10 cellular contexts compared by ENCODE assay signal in genomic region chr16:84594725-84595038, GRCh38. TPM values are rescaled to one million over a fixed set of nuclear protein-coding genes. Genes with fewer than 3 reads are reported as not detected.
DNase-seq lines count a peak whose midpoint lies in the region; ATAC-seq and TF ChIP-seq lines count a peak whose summit lies in the region.
"Had no signal": no experiment of that assay in that cellular context is flagged by ENCODE, and none has a peak within 500 bp of the region (broad histone marks: within the 10 kb centered on the region; RNA-seq: fewer than 3 reads in every experiment).

No MANE protein-coding gene starts in this region.

- H3K9me3 Mint-ChIP-seq in activated CD4-positive, alpha-beta T cell treated with anti-CD3 and anti-CD28 coated beads for 36 hours (ENCODE audit: low read depth): no peaks in the 10 kb centered on the region
- H3K9me3 Mint-ChIP-seq in T-cell (no peaks in the 10 kb centered on the region), chondrocyte (ENCODE audit: low read depth) (no peaks in the 10 kb centered on the region), mesothelial cell of epicardium (no peaks in the 10 kb centered on the region)
- no peaks in the 10 kb centered on the region for H3K9me3 Mint-ChIP-seq in stimulated activated naive CD8-positive, alpha-beta T cell treated with anti-CD3 and anti-CD28 coated beads, Interleukin-15, amount 100 ng/mL, for 72 hours

- peaks cover 71% of the 10 kb centered on the region for H3K4me1 Mint-ChIP-seq in activated CD4-positive, alpha-beta T cell treated with anti-CD3 and anti-CD28 coated beads for 36 hours
- peaks cover 65 to 74% (median 74%) of the 10 kb centered on the region in 3 donors for H3K4me1 Mint-ChIP-seq in T-cell
- H3K4me1 Mint-ChIP-seq in stimulated activated naive CD8-positive, alpha-beta T cell treated with anti-CD3 and anti-CD28 coated beads, Interleukin-15, amount 100 ng/mL, for 72 hours: peaks cover 74% of the 10 kb centered on the region
- peaks cover 19% of the 10 kb centered on the region for H3K4me1 Mint-ChIP-seq in chondrocyte (ENCODE audit: low read depth)
- peaks cover 21% of the 10 kb centered on the region for H3K4me1 Mint-ChIP-seq in mesothelial cell of epicardium

- POLR2A ChIA-PET in activated CD4-positive, alpha-beta T cell treated with anti-CD3 and anti-CD28 coated beads for 36 hours (lab: Charles Lee): no interaction called here
- POLR2A ChIA-PET in T-cell (lab: Charles Lee): interaction anchor here in 1 of 2 donors (0.6 kb wide), 1 partner anchor 22 kb away, joined by 3 read pairs; no protein-coding TSS in a partner anchor

- peak; percentile 0 for ATAC-seq in activated CD4-positive, alpha-beta T cell treated with anti-CD3 and anti-CD28 coated beads for 36 hours
- ATAC-seq in T-cell (replicated peaks in 1 of 4): peak in 3 of 4 experiments; percentile 3 to 33 (median 4)
- ATAC-seq in stimulated activated naive CD8-positive, alpha-beta T cell treated with anti-CD3 and anti-CD28 coated beads, Interleukin-15, amount 100 ng/mL, for 72 hours: no peak

- peak overlapping the region; percentile 67 for H3K4me3 Mint-ChIP-seq in activated CD4-positive, alpha-beta T cell treated with anti-CD3 and anti-CD28 coated beads for 36 hours
- H3K4me3 Mint-ChIP-seq in T-cell (peak overlapping the region; percentile 77 to 82 (median 82)), chondrocyte (ENCODE audit: unreplicated experiment) (no peak overlapping the region), mesothelial cell of epicardium (no peak overlapping the region)
- H3K4me3 Mint-ChIP-seq in stimulated activated naive CD8-positive, alpha-beta T cell treated with anti-CD3 and anti-CD28 coated beads, Interleukin-15, amount 100 ng/mL, for 72 hours: peak overlapping the region; percentile 85 to 91

- peak overlapping the region; percentile 81 for H3K27ac Mint-ChIP-seq in activated CD4-positive, alpha-beta T cell treated with anti-CD3 and anti-CD28 coated beads for 36 hours
- H3K27ac Mint-ChIP-seq in T-cell (peak overlapping the region; percentile 95 to 97), chondrocyte (ENCODE audit: unreplicated experiment) (no peak overlapping the region), mesothelial cell of epicardium (no peak overlapping the region)
- peak overlapping the region; percentile 95 to 98 for H3K27ac Mint-ChIP-seq in stimulated activated naive CD8-positive, alpha-beta T cell treated with anti-CD3 and anti-CD28 coated beads, Interleukin-15, amount 100 ng/mL, for 72 hours

- no peaks in the 10 kb centered on the region for H3K27me3 Mint-ChIP-seq in activated CD4-positive, alpha-beta T cell treated with anti-CD3 and anti-CD28 coated beads for 36 hours
- H3K27me3 Mint-ChIP-seq in T-cell (no peaks in the 10 kb centered on the region), chondrocyte (ENCODE audit: low read depth) (no peaks in the 10 kb centered on the region), mesothelial cell of epicardium (ENCODE audit: low read depth) (no peaks in the 10 kb centered on the region)
- H3K27me3 Mint-ChIP-seq in stimulated activated naive CD8-positive, alpha-beta T cell treated with anti-CD3 and anti-CD28 coated beads, Interleukin-15, amount 100 ng/mL, for 72 hours: no peaks in the 10 kb centered on the region

- intact Hi-C loops in activated CD4-positive, alpha-beta T cell treated with anti-CD3 and anti-CD28 coated beads for 36 hours (cut with DNase I, micrococcal nuclease): loop anchor here in 1 of 2 experiments (1.0 kb wide), 1 partner anchor 24 kb away; the partner anchor contains the start of gene COTL1

- CTCF ChIA-PET in activated CD4-positive, alpha-beta T cell treated with anti-CD3 and anti-CD28 coated beads for 36 hours (lab: Charles Lee): interaction anchor here (0.6 to 1.5 kb wide), 5 partner anchors 84 to 131 kb away, joined by 3 to 4 read pairs (median 3); no protein-coding TSS in a partner anchor
- CTCF ChIA-PET in T-cell (lab: Charles Lee): interaction anchor here (0.6 to 1.7 kb wide), 9 partner anchors 13 to 129 kb away, joined by 3 to 7 read pairs (median 3); no protein-coding TSS in a partner anchor

- peaks cover 46% of the 10 kb centered on the region for H3K36me3 Mint-ChIP-seq in activated CD4-positive, alpha-beta T cell treated with anti-CD3 and anti-CD28 coated beads for 36 hours (ENCODE audit: low read depth)
- H3K36me3 Mint-ChIP-seq in T-cell (peaks cover 20% of the 10 kb centered on the region), chondrocyte (ENCODE audit: low read depth) (peaks cover 5% of the 10 kb centered on the region), mesothelial cell of epicardium (peaks cover 17% of the 10 kb centered on the region)

- TF ChIP-seq CTCF in chondrocyte (IDR thresholded peaks at IDR 0.05) (no peak), mesothelial cell of epicardium (IDR thresholded peaks at IDR 0.05; ENCODE audit: unreplicated experiment) (no peak)

- no peak for DNase-seq in activated CD4-positive, alpha-beta T cell treated with anti-CD3 and anti-CD28 coated beads for 36 hours
- DNase-seq in activated CD4-positive, alpha-beta T cell treated with anti-CD3 and anti-CD28 coated beads for 4 hours: no peak
- DNase-seq in T-cell (no peak), iPS-NIHi7 (ENCODE audit: extremely low spot score) (peak; percentile 43), chondrocyte (ENCODE audit: low spot score) (no peak), NOMO-1 treated with dmso at 0.1 percent for 144 hours (lab: John Stamatoyannopoulos, UW; ENCODE audit: unreplicated experiment) (no peak), mesothelial cell of epicardium (ENCODE audit: low spot score in 2 of 2, unreplicated experiment in 2 of 2) (no peak)
- DNase-seq in stimulated activated naive CD8-positive, alpha-beta T cell treated with anti-CD3 and anti-CD28 coated beads, Interleukin-15, amount 100 ng/mL, for 72 hours: no peak
- DNase-seq: islet precursor cell, NCI-H526 treated with DMSO at 0.1 percent for 48 hours had no signal

RNA-seq across cellular contexts. Expression of gene COTL1, which starts 23.2 kb away (rescaled TPM):
- total RNA-seq in activated CD4-positive, alpha-beta T cell treated with anti-CD3 and anti-CD28 coated beads for 36 hours: 100 to 1,000 TPM; 353 to 384 TPM
- total RNA-seq in T-cell: 100 to 1,000 TPM; 205 to 265 (median 221) TPM
- 27.4 to 57.6 TPM (median 52.8 TPM) in 3 replicates for total RNA-seq in chondrocyte
- 106 to 116 TPM (median 106 TPM) in 3 replicates for total RNA-seq in mesothelial cell of epicardium

RNA-seq across cellular contexts. Expression of gene KLHL36, which starts 53.6 kb away (rescaled TPM):
- 10 to 100 TPM; 31.1 to 43.2 TPM for total RNA-seq in activated CD4-positive, alpha-beta T cell treated with anti-CD3 and anti-CD28 coated beads for 36 hours
- total RNA-seq in T-cell (100 to 1,000 TPM in 3 of 5 donors, 10 to 100 TPM in 2; 96.1 to 135 (median 127) TPM), chondrocyte (40.2 to 43.8 TPM (median 42.4 TPM) in 3 replicates), mesothelial cell of epicardium (44.9 to 51.6 TPM (median 46.9 TPM) in 3 replicates)

Comparison
In these comparisons a context has a peak if more than half of its experiments do, and no peak if none do; other contexts are left out.
1. H3K27ac Mint-ChIP-seq: peak in activated CD4-positive, alpha-beta T cell treated with anti-CD3 and anti-CD28 coated beads for 36 hours (single experiment), T-cell (2 of 2) and stimulated activated naive CD8-positive, alpha-beta T cell treated with anti-CD3 and anti-CD28 coated beads, Interleukin-15, amount 100 ng/mL, for 72 hours (2 of 2); none in chondrocyte (single experiment) and mesothelial cell of epicardium (single experiment).
2. H3K4me3 Mint-ChIP-seq: peak in activated CD4-positive, alpha-beta T cell treated with anti-CD3 and anti-CD28 coated beads for 36 hours (single experiment), T-cell (3 of 3) and stimulated activated naive CD8-positive, alpha-beta T cell treated with anti-CD3 and anti-CD28 coated beads, Interleukin-15, amount 100 ng/mL, for 72 hours (2 of 2); none in chondrocyte (single experiment) and mesothelial cell of epicardium (single experiment).